15 cellular contexts compared by ENCODE assay signal in the genomic region with DNA sequence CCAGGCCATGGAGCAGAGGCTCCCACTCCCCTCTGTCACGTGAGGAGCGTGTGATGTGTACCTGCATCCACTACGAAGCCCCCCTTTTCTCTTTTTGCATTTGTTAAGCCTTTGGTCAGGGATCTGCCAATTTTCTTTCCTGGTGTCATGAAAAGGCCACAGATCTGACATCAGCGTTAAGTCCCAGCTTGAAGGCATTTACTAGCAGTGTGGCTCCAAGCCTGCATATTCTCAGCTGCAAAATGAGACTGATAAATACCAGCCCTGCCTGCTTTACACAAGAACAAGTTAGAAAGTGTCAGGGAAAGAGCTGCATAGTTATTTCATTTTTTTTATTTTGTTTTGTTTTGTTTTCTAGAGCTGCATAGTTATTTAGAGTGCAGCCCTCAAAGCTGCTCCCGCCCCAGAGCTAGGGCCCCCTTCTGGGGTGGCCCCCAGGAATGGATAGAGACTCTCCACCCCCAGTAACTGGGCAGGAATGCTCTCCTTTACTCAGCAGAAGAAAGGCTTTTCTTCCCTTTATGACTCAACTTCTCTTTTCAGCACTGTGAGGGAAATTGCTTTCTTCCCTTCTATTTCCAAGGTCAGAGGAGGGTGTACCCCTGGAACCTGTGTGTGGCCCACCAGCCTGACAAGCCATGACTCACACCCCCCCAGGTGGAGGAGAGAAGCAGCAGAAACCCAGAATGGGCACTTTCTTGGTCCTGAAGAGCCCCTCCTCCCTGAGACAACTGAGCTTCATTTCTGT. TPM values are rescaled to one million over a fixed set of nuclear protein-coding genes. Genes with fewer than 3 reads are reported as not detected.
A peak's percentile ranks its signal among the peaks of the same experiment; 100 is the strongest.
DNase-seq lines count a peak whose midpoint lies in the region; ATAC-seq and TF ChIP-seq lines count a peak whose summit lies in the region.
"Had no signal": no experiment of that assay in that cellular context is flagged by ENCODE, and none has a peak within 500 bp of the region (broad histone marks: within the 10 kb centered on the region; RNA-seq: fewer than 3 reads in every experiment).

No MANE protein-coding gene starts in this region.

- DNase-seq in heart right ventricle: no peak
- DNase-seq in Right ventricle myocardium superior: no peak
- peak; percentile 29 for DNase-seq in astrocyte of the spinal cord (ENCODE audit: low read depth, low spot score)
- no peak for DNase-seq in hepatocyte (ENCODE audit: low spot score)
- no peak for DNase-seq in activated effector memory CD4-positive, alpha-beta T cell treated with Interleukin-2 at 50 U/mL for 16 hours
- no peak for DNase-seq in RPMI8226
- DNase-seq in natural killer cell treated with Interleukin-12 subunit alpha and Interleukin-12 subunit beta and Interleukin-15 and Interleukin-18, amount 100 ng/mL, for 72 hours (ENCODE audit: low spot score): no peak
- DNase-seq: activated CD8-positive, alpha-beta memory T cell treated with anti-CD3 and anti-CD28 coated beads, Interleukin-2, amount 10 ng/mL, durations not matched to agents 7 days and 5 days; effector CD4-positive, alpha-beta T cell; NCI-H69; occipital lobe; stimulated activated CD8-positive, alpha-beta memory T cell treated with anti-CD3 and anti-CD28 coated beads, Interleukin-4, amount 100 ng/mL, for 48 hours; uterus had no signal

- no peaks in the 10 kb centered on the region for H4K20me1 ChIP-seq in hepatocyte (ENCODE audit: insufficient read depth, poor library complexity, severe bottlenecking)

- in situ Hi-C loops in astrocyte of the spinal cord (cut with HindIII; ENCODE audit: low sequenced_read_pairs): loop anchor here (25.0 kb wide), 1 partner anchor 127 kb away; a partner anchor contains a TSS

- no peaks in the 10 kb centered on the region for H3K9me3 ChIP-seq in heart right ventricle
- no peaks in the 10 kb centered on the region for H3K9me3 ChIP-seq in hepatocyte (ENCODE audit: low read depth)
- H3K9me3 ChIP-seq: left lung, uterus had no signal

- H3K36me3 ChIP-seq in heart right ventricle: peaks cover 0 to 24% (median 0%) of the 10 kb centered on the region in 9 donors
- H3K36me3 ChIP-seq in hepatocyte (replicated peaks; ENCODE audit: insufficient read depth, low read depth): no peaks in the 10 kb centered on the region
- H3K36me3 ChIP-seq: uterus had no signal

- H3K4me1 Mint-ChIP-seq in natural killer cell treated with Interleukin-12 subunit alpha and Interleukin-12 subunit beta and Interleukin-15 and Interleukin-18, amount 100 ng/mL, for 72 hours (ENCODE audit: low read depth in 2 of 2): peaks cover 4 to 6% of the 10 kb centered on the region in 2 donors

- peak overlapping the region; percentile 27 for H3K4me2 ChIP-seq in hepatocyte

- H2AFZ ChIP-seq in hepatocyte: no peak overlapping the region

- no peak overlapping the region for H3K4me3 Mint-ChIP-seq in natural killer cell treated with Interleukin-12 subunit alpha and Interleukin-12 subunit beta and Interleukin-15 and Interleukin-18, amount 100 ng/mL, for 72 hours
- H3K4me3 Mint-ChIP-seq: activated CD8-positive, alpha-beta memory T cell treated with anti-CD3 and anti-CD28 coated beads, Interleukin-2, amount 10 ng/mL, durations not matched to agents 7 days and 5 days had no signal

- 47 to 65% methylated on average over 5 of the region's 5 CpGs for WGBS in heart right ventricle, 2 donors
- WGBS in hepatocyte (ENCODE audit: low lambda C conversion rate, missing lambda C conversion rate): 52% methylated on average over 5 of the region's 5 CpGs

- peaks cover 16 to 47% (median 31%) of the 10 kb centered on the region in 9 donors for H3K4me1 ChIP-seq in heart right ventricle
- H3K4me1 ChIP-seq in hepatocyte (ENCODE audit: insufficient read depth): peaks cover 36% of the 10 kb centered on the region

- H3K27me3 Mint-ChIP-seq in natural killer cell treated with Interleukin-12 subunit alpha and Interleukin-12 subunit beta and Interleukin-15 and Interleukin-18, amount 100 ng/mL, for 72 hours: peaks cover 0 to 4% of the 10 kb centered on the region in 2 donors

- H3K79me2 ChIP-seq in hepatocyte: no peaks in the 10 kb centered on the region

- ATAC-seq in heart right ventricle: peak in 2 of 8 donors; percentile 41 to 51
- ATAC-seq in Right ventricle myocardium superior (ENCODE audit: poor library complexity): no peak
- ATAC-seq in GM21717 (IDR thresholded peaks at IDR 0.05; ENCODE audit: unreplicated experiment): no peak
- ATAC-seq in natural killer cell treated with Interleukin-12 subunit alpha and Interleukin-12 subunit beta and Interleukin-15 and Interleukin-18, amount 100 ng/mL, for 72 hours: no peak
- ATAC-seq: activated CD8-positive, alpha-beta memory T cell treated with anti-CD3 and anti-CD28 coated beads, Interleukin-2, amount 10 ng/mL, durations not matched to agents 7 days and 5 days; left lung had no signal

- H3K9me2 ChIP-seq in hepatocyte (replicated peaks; ENCODE audit: insufficient read depth): no peaks in the 10 kb centered on the region

- H3K36me3 Mint-ChIP-seq in natural killer cell treated with Interleukin-12 subunit alpha and Interleukin-12 subunit beta and Interleukin-15 and Interleukin-18, amount 100 ng/mL, for 72 hours: no peaks in the 10 kb centered on the region
- H3K36me3 Mint-ChIP-seq: activated CD8-positive, alpha-beta memory T cell treated with anti-CD3 and anti-CD28 coated beads, Interleukin-2, amount 10 ng/mL, durations not matched to agents 7 days and 5 days had no signal

- H3K9me3 Mint-ChIP-seq in natural killer cell treated with Interleukin-12 subunit alpha and Interleukin-12 subunit beta and Interleukin-15 and Interleukin-18, amount 100 ng/mL, for 72 hours: no peaks in the 10 kb centered on the region

- intact Hi-C loops in heart right ventricle (cut with DNase I) (no loop called here), Right ventricle myocardium superior (cut with DNase I) (no loop called here)

- no peak overlapping the region for H3K27ac Mint-ChIP-seq in natural killer cell treated with Interleukin-12 subunit alpha and Interleukin-12 subunit beta and Interleukin-15 and Interleukin-18, amount 100 ng/mL, for 72 hours
- H3K27ac Mint-ChIP-seq: activated CD8-positive, alpha-beta memory T cell treated with anti-CD3 and anti-CD28 coated beads, Interleukin-2, amount 10 ng/mL, durations not matched to agents 7 days and 5 days had no signal

- H3K27me3 ChIP-seq in heart right ventricle (peaks cover 15 to 50% (median 40%) of the 10 kb centered on the region in 7 donors), hepatocyte (peaks cover 55% of the 10 kb centered on the region)

- H3K27ac ChIP-seq in heart right ventricle: peak overlapping the region in 9 of 10 donors; percentile 3 to 49 (median 36)
- peak overlapping the region; percentile 76 for H3K27ac ChIP-seq in hepatocyte
- H3K27ac ChIP-seq: uterus had no signal

- no peak overlapping the region for H3K4me3 ChIP-seq in heart right ventricle
- no peak overlapping the region for H3K4me3 ChIP-seq in astrocyte of the spinal cord (ENCODE audit: low read depth, low read length)
- no peak overlapping the region for H3K4me3 ChIP-seq in hepatocyte
- H3K4me3 ChIP-seq: left lung, uterus had no signal

- TF ChIP-seq CTCF in heart right ventricle (IDR thresholded peaks at IDR 0.05) (no peak), astrocyte of the spinal cord (IDR thresholded peaks at IDR 0.05; ENCODE audit: low read depth, low read length) (no peak), hepatocyte (IDR thresholded peaks at IDR 0.05; ENCODE audit: poor library complexity) (no peak)

RNA-seq across cellular contexts. Expression of a gene that starts 2.5 kb away (rescaled TPM):
- total RNA-seq in heart right ventricle (1 to 10 TPM in 1 of 10 donors, under 1 TPM in 3, not detected in 6; 0.26 to 1.9 (median 0.44) TPM), Right ventricle myocardium superior (0.65 TPM), hepatocyte (0.30 TPM in 1 of 2 replicates, not detected in the other)
- polyA plus RNA-seq in heart right ventricle (not detected), hepatocyte (0.47 and 1.2 TPM in 2 replicates)
- not detected for total RNA-seq in natural killer cell treated with Interleukin-12 subunit alpha and Interleukin-12 subunit beta and Interleukin-15 and Interleukin-18, amount 100 ng/mL, for 72 hours
- total RNA-seq: activated CD8-positive, alpha-beta memory T cell treated with anti-CD3 and anti-CD28 coated beads, Interleukin-2, amount 10 ng/mL, durations not matched to agents 7 days and 5 days; left lung; occipital lobe had no signal

RNA-seq across cellular contexts. Expression of a gene that starts 22.4 kb away (rescaled TPM):
- total RNA-seq in heart right ventricle (10 to 100 TPM in 2 of 10 donors, 1 to 10 TPM in 8; 1.2 to 24.4 (median 4.9) TPM), Right ventricle myocardium superior (7.7 TPM), hepatocyte (1.0 and 1.7 TPM in 2 replicates)
- polyA plus RNA-seq in heart right ventricle (10 to 100 TPM in 1 of 2 donors, 1 to 10 TPM in 1; 4.2 to 14.6 TPM), hepatocyte (4.4 and 4.9 TPM in 2 replicates)
- total RNA-seq in natural killer cell treated with Interleukin-12 subunit alpha and Interleukin-12 subunit beta and Interleukin-15 and Interleukin-18, amount 100 ng/mL, for 72 hours: 100 to 1,000 TPM in 1 of 2 donors, 10 to 100 TPM in 1; 90.5 to 109 TPM

RNA-seq across cellular contexts. Expression of a gene that starts 38.2 kb away (rescaled TPM):
- total RNA-seq in heart right ventricle: 10 to 100 TPM; 32.5 to 63.9 (median 40.9) TPM
- polyA plus RNA-seq in heart right ventricle: 10 to 100 TPM; 19.8 to 56.1 TPM
- total RNA-seq in Right ventricle myocardium superior: 56.2 TPM
- 13.7 and 14.4 TPM in 2 replicates for total RNA-seq in hepatocyte
- 17.4 and 19.5 TPM in 2 replicates for polyA plus RNA-seq in hepatocyte
- total RNA-seq in natural killer cell treated with Interleukin-12 subunit alpha and Interleukin-12 subunit beta and Interleukin-15 and Interleukin-18, amount 100 ng/mL, for 72 hours: 10 to 100 TPM; 16.7 to 17.5 TPM

RNA-seq across cellular contexts. Expression of a gene that starts 46.5 kb away (rescaled TPM):
- total RNA-seq in heart right ventricle (10 to 100 TPM in 1 of 10 donors, 1 to 10 TPM in 9; 5.9 to 14.1 (median 7.6) TPM), Right ventricle myocardium superior (9.7 TPM), hepatocyte (2.6 and 6.1 TPM in 2 replicates)
- polyA plus RNA-seq in heart right ventricle (1 to 10 TPM in 1 of 2 donors, under 1 TPM in 1; 0.48 to 3.0 TPM), hepatocyte (2.7 and 8.2 TPM in 2 replicates)
- total RNA-seq in natural killer cell treated with Interleukin-12 subunit alpha and Interleukin-12 subunit beta and Interleukin-15 and Interleukin-18, amount 100 ng/mL, for 72 hours: 1 to 10 TPM; 1.9 to 2.9 TPM

RNA-seq across cellular contexts. Expression of a gene that starts 55.4 kb away (rescaled TPM):
- total RNA-seq in heart right ventricle (100 to 1,000 TPM; 113 to 190 (median 151) TPM), Right ventricle myocardium superior (155 TPM), hepatocyte (1.8 and 4.0 TPM in 2 replicates)
- polyA plus RNA-seq in heart right ventricle (10 to 100 TPM; 13.0 to 97.4 TPM), hepatocyte (5.3 and 7.6 TPM in 2 replicates)
- total RNA-seq in natural killer cell treated with Interleukin-12 subunit alpha and Interleukin-12 subunit beta and Interleukin-15 and Interleukin-18, amount 100 ng/mL, for 72 hours: under 1 TPM; 0.29 to 0.47 TPM
